Comparison of ENCODE assay signal across 18 cellular contexts in genomic region chr7:151175047-151175792, GRCh38. TPM values are rescaled to one million over a fixed set of nuclear protein-coding genes. Genes with fewer than 3 reads are reported as not detected.
DNase-seq lines count a peak whose midpoint lies in the region; FAIRE-seq and TF ChIP-seq lines count a peak whose summit lies in the region.
"Had no signal": no experiment of that assay in that cellular context is flagged by ENCODE, and none has a peak within 500 bp of the region (broad histone marks: within the 10 kb centered on the region; RNA-seq: fewer than 3 reads in every experiment).

No MANE protein-coding gene starts in this region.

- H3K9me3 Mint-ChIP-seq in glutamatergic neuron (ENCODE audit: unreplicated experiment) = peaks cover 12% of the 10 kb centered on the region
- H3K9me3 Mint-ChIP-seq in osteocyte (ENCODE audit: unreplicated experiment) = no peaks in the 10 kb centered on the region
- H3K9me3 Mint-ChIP-seq: HFFc6 had no signal

- H3K27me3 Mint-ChIP-seq in glutamatergic neuron (ENCODE audit: unreplicated experiment) (peaks cover 14% of the 10 kb centered on the region), osteocyte (ENCODE audit: unreplicated experiment) (peaks cover 57% of the 10 kb centered on the region)

- H3K36me3 ChIP-seq in H7 (replicated peaks; ENCODE audit: control insufficient read depth, insufficient read depth, low read length) = no peaks in the 10 kb centered on the region
- H3K36me3 ChIP-seq: BE2C, HAP-1 had no signal

- H3K4me1 Mint-ChIP-seq in glutamatergic neuron (ENCODE audit: low read depth, unreplicated experiment) (peaks cover 12% of the 10 kb centered on the region), osteocyte (ENCODE audit: unreplicated experiment) (no peaks in the 10 kb centered on the region)

- peak; percentile 38 for DNase-seq in H7
- no peak for DNase-seq in glutamatergic neuron
- peak; percentile 69 for DNase-seq in osteocyte (ENCODE audit: extremely low spot score, unreplicated experiment)
- no peak for DNase-seq in urothelium cell line (ENCODE audit: low spot score)
- no peak for DNase-seq in globus pallidus (ENCODE audit: low spot score)
- DNase-seq in amniotic stem cell (lab: John Stamatoyannopoulos, UW) = no peak
- DNase-seq: BE2C, DMS79 treated with DMSO at 0.1 percent for 48 hours, EL, HFFc6 had no signal

- peaks cover 15% of the 10 kb centered on the region for H3K27me3 ChIP-seq in H7 (ENCODE audit: control insufficient read depth, insufficient read depth, low read length)

- H3K36me3 Mint-ChIP-seq in glutamatergic neuron (ENCODE audit: unreplicated experiment) = peaks cover 10% of the 10 kb centered on the region
- H3K36me3 Mint-ChIP-seq in osteocyte (ENCODE audit: unreplicated experiment) = no peaks in the 10 kb centered on the region
- H3K36me3 Mint-ChIP-seq: CD4-positive, alpha-beta memory T cell had no signal

- H3K4me3 ChIP-seq in H7 (ENCODE audit: insufficient read depth, low read depth, low read length) = no peak overlapping the region
- H3K4me3 ChIP-seq: A549, GM23248, HAP-1 had no signal

- no peak for TF ChIP-seq CTCF in glutamatergic neuron (IDR thresholded peaks at IDR 0.05; ENCODE audit: partially characterized antibody, unreplicated experiment)
- TF ChIP-seq CTCF in osteocyte (IDR thresholded peaks at IDR 0.05) = no peak

- H3K27ac Mint-ChIP-seq in glutamatergic neuron (ENCODE audit: unreplicated experiment) (no peak overlapping the region), osteocyte (ENCODE audit: unreplicated experiment) (no peak overlapping the region)
- H3K27ac Mint-ChIP-seq: HFFc6 had no signal

- peak overlapping the region; percentile 25 for H3K4me3 Mint-ChIP-seq in glutamatergic neuron (ENCODE audit: unreplicated experiment)
- no peak overlapping the region for H3K4me3 Mint-ChIP-seq in osteocyte (ENCODE audit: unreplicated experiment)
- H3K4me3 Mint-ChIP-seq: CD4-positive, alpha-beta memory T cell; HFFc6; IgD-negative memory B cell had no signal

- FAIRE-seq in urothelium cell line (lab: Jason Lieb, UNC) = no peak
- FAIRE-seq: A549, G401.6, GM12892 had no signal

RNA-seq across cellular contexts. Expression of gene GBX1, which starts 7.7 kb away (rescaled TPM):
- total RNA-seq in H7 (2014; rRNA removed; shearing (Covaris generic)) = 0.62 TPM in 1 of 2 replicates, not detected in the other
- total RNA-seq in glutamatergic neuron (ENCODE audit: unreplicated experiment) (not detected), osteocyte (not detected in 2 replicates)
- total RNA-seq: CD4-positive, alpha-beta memory T cell; GM23248; HFFc6; HT1080 had no signal

RNA-seq across cellular contexts. Expression of gene ASB10, which starts 11.8 kb away (rescaled TPM):
- not detected in 2 replicates for total RNA-seq in H7 (2014; rRNA removed; shearing (Covaris generic))
- total RNA-seq in glutamatergic neuron (ENCODE audit: unreplicated experiment) (not detected), osteocyte (not detected in 2 replicates)
- total RNA-seq: CD4-positive, alpha-beta memory T cell; GM23248; HFFc6; HT1080 had no signal

RNA-seq across cellular contexts. Expression of gene H2BK1, which starts 35.1 kb away (rescaled TPM):
- 0.74 TPM in 1 of 2 replicates, not detected in the other for total RNA-seq in H7 (2014; rRNA removed; shearing (Covaris generic))
- total RNA-seq in glutamatergic neuron (ENCODE audit: unreplicated experiment) (not detected), osteocyte (1.1 TPM in 1 of 2 replicates, not detected in the other)
- total RNA-seq: GM23248, HFFc6, HT1080 had no signal

RNA-seq across cellular contexts. Expression of gene ABCF2, which starts 51.8 kb away (rescaled TPM):
- total RNA-seq in H7 (2014; rRNA removed; shearing (Covaris generic)) = 47.3 and 48.5 TPM in 2 replicates
- total RNA-seq in glutamatergic neuron (ENCODE audit: unreplicated experiment) (39.1 TPM), osteocyte (43.9 and 47.5 TPM in 2 replicates)

RNA-seq across cellular contexts. Expression of gene CHPF2, which starts 57.1 kb away (rescaled TPM):
- 24.7 and 25.0 TPM in 2 replicates for total RNA-seq in H7 (2014; rRNA removed; shearing (Covaris generic))
- total RNA-seq in glutamatergic neuron (ENCODE audit: unreplicated experiment) = 38.1 TPM
- total RNA-seq in osteocyte = 89.5 and 93.2 TPM in 2 replicates

Comparison
In these comparisons a context has a peak if more than half of its experiments do, and no peak if none do; other contexts are left out.
1. DNase-seq: peak in H7 (single experiment) and osteocyte (single experiment); none in glutamatergic neuron (single experiment), urothelium cell line (single experiment), globus pallidus (single experiment) and amniotic stem cell (single experiment).